Comparison of ENCODE assay signal across 20 cellular contexts in the genomic region with DNA sequence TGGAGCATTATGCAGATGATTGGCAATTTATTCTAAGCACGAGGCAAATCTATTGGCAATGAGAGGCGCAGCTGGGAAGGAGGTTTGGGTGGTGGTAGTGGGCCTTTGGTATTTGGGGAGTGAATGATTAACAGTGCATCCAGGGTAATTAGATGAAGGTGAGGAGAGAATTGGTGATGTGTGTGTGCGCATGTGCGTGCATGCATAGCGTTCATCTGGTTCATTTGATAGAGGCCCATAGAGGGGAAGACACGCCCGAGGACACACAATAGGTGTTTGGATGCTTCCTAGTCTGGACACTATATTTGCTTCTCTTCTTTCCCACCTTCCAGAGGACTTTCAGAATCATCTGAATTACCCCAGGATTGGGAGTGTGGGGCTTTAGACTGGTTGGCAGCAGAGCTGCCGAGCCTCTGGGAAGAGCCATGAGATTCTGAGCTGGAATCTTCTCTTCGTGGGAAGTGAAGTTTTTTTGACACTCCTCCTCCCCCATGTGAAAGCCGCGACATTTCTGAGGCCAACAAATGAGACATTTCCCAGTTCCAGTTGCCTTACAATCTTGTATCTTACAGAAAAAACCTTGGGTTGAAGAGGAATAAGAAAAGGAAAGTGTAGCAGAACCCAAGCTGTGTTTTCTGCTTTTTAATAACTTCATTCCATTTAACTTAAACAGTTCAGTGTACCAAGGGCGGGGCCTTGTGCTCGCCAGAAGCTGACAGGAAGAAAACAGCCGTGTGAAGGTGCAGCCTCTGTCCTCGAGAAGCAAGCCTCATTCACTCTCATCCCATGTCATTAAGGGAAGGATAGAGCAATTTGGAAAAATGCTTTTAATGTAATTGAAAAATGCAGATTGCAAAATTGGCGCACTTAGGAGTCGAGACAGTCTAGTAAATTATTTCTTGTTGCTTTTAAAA. TPM values are rescaled to one million over a fixed set of nuclear protein-coding genes. Genes with fewer than 3 reads are reported as not detected.
A peak's percentile ranks its signal among the peaks of the same experiment; 100 is the strongest.
DNase-seq lines count a peak whose midpoint lies in the region; FAIRE-seq and TF ChIP-seq lines count a peak whose summit lies in the region.
"Had no signal": no experiment of that assay in that cellular context is flagged by ENCODE, and none has a peak within 500 bp of the region (broad histone marks: within the 10 kb centered on the region; RNA-seq: fewer than 3 reads in every experiment).

No MANE protein-coding gene starts in this region.

- DNase-seq in NCI-H1436 treated with DMSO at 0.1 percent for 48 hours (lab: John Stamatoyannopoulos, UW): peak; percentile 66
- DNase-seq in NCI-H1436 (lab: John Stamatoyannopoulos, UW): no peak
- DNase-seq in amniotic epithelial cell (ENCODE audit: low read depth): peak; percentile 29
- DNase-seq in kidney glomerular epithelial cell (lab: John Stamatoyannopoulos, UW): peak; percentile 33
- DNase-seq in small intestine: peak; percentile 78
- no peak for DNase-seq in islet precursor cell
- DNase-seq in sigmoid colon: no peak
- DNase-seq in dedifferentiated amniotic fluid mesenchymal stem cell (ENCODE audit: extremely low spot score): no peak
- DNase-seq: activated CD4-positive, alpha-beta T cell treated with anti-CD3 and anti-CD28 coated beads, Interleukin-2, amount 10 ng/mL, durations not matched to agents 24 days and 14 days; activated CD8-positive, alpha-beta memory T cell treated with anti-CD3 and anti-CD28 coated beads, Interleukin-2, amount 50 U/mL, for 48 hours; activated effector memory CD4-positive, alpha-beta T cell treated with anti-CD3 and anti-CD28 coated beads, Interleukin-2, amount 50 U/mL, for 16 hours; central memory CD4-positive, alpha-beta T cell; effector memory CD8-positive, alpha-beta T cell; GOT3; heart right ventricle; NCI-H1694 treated with DMSO at 0.1 percent for 48 hours had no signal

- intact Hi-C loops in sigmoid colon (cut with DNase I): no loop called here

- H3K4me1 ChIP-seq in small intestine (ENCODE audit: control insufficient read depth in 2 of 2, insufficient read depth in 1 of 2, low read depth in 1 of 2, low read length in 1 of 2) (peaks cover 7 to 19% of the 10 kb centered on the region in 2 donors), sigmoid colon (peaks cover 0 to 35% (median 26%) of the 10 kb centered on the region in 4 donors)

- TF ChIP-seq EP300 in sigmoid colon (IDR thresholded peaks at IDR 0.05): no peak

- TF ChIP-seq CTCF in sigmoid colon (IDR thresholded peaks at IDR 0.05): no peak

- H3K27ac ChIP-seq in small intestine (ENCODE audit: low read depth in 1 of 2, low read length in 1 of 2) (peak overlapping the region; percentile 47 to 75), sigmoid colon (no peak overlapping the region)
- H3K27ac ChIP-seq: neural progenitor cell had no signal

- no peak for FAIRE-seq in small intestine (lab: Jason Lieb, UNC)
- FAIRE-seq: G401.6, GM19239, urothelium cell line had no signal

- no peaks in the 10 kb centered on the region for H3K36me3 ChIP-seq in small intestine (ENCODE audit: control insufficient read depth in 2 of 2, insufficient read depth in 2 of 2, low read length in 2 of 2)
- no peaks in the 10 kb centered on the region for H3K36me3 ChIP-seq in sigmoid colon
- H3K36me3 ChIP-seq: heart right ventricle, neural progenitor cell had no signal

- no peak for TF ChIP-seq POLR2A in sigmoid colon (IDR thresholded peaks at IDR 0.05)

- WGBS in small intestine, 3 donors: 37 to 68% (median 52%) methylated on average over 17 of the region's 17 CpGs
- WGBS in sigmoid colon, 2 donors: 20 to 65% methylated on average over 17 of the region's 17 CpGs

- H3K4me3 ChIP-seq in small intestine (ENCODE audit: low read depth in 1 of 2, low read length in 2 of 2) (no peak overlapping the region), sigmoid colon (no peak overlapping the region)
- H3K4me3 ChIP-seq: heart right ventricle, neural progenitor cell had no signal

- H3K27me3 ChIP-seq in small intestine (ENCODE audit: control insufficient read depth in 2 of 2, insufficient read depth in 2 of 2, low read length in 2 of 2) (no peaks in the 10 kb centered on the region), sigmoid colon (no peaks in the 10 kb centered on the region)
- H3K27me3 ChIP-seq: heart right ventricle, neural progenitor cell had no signal

- no peaks in the 10 kb centered on the region for H3K9me3 ChIP-seq in small intestine (ENCODE audit: control insufficient read depth, low read depth)
- no peaks in the 10 kb centered on the region for H3K9me3 ChIP-seq in sigmoid colon
- H3K9me3 ChIP-seq: heart right ventricle had no signal

RNA-seq across cellular contexts. Expression of a gene that starts 12.1 kb away (rescaled TPM):
- 1 to 10 TPM; 3.4 to 6.7 (median 4.3) TPM for polyA plus RNA-seq in small intestine
- total RNA-seq in sigmoid colon: 10 to 100 TPM in 3 of 4 donors, 1 to 10 TPM in 1; 8.7 to 21.0 (median 11.5) TPM
- polyA plus RNA-seq in sigmoid colon: 1 to 10 TPM; 6.9 to 9.6 (median 7.3) TPM

Comparison
In these comparisons a context has a peak if more than half of its experiments do, and no peak if none do; other contexts are left out.
1. DNase-seq: peak in NCI-H1436 treated with DMSO at 0.1 percent for 48 hours (single experiment), amniotic epithelial cell (single experiment), kidney glomerular epithelial cell (single experiment) and small intestine (single experiment); none in NCI-H1436 (single experiment), islet precursor cell (single experiment), sigmoid colon (single experiment) and dedifferentiated amniotic fluid mesenchymal stem cell (single experiment).
2. H3K27ac ChIP-seq: peak in small intestine (2 of 2); none in sigmoid colon (0 of 4).